9 cellular contexts compared by ENCODE assay signal in the genomic region with DNA sequence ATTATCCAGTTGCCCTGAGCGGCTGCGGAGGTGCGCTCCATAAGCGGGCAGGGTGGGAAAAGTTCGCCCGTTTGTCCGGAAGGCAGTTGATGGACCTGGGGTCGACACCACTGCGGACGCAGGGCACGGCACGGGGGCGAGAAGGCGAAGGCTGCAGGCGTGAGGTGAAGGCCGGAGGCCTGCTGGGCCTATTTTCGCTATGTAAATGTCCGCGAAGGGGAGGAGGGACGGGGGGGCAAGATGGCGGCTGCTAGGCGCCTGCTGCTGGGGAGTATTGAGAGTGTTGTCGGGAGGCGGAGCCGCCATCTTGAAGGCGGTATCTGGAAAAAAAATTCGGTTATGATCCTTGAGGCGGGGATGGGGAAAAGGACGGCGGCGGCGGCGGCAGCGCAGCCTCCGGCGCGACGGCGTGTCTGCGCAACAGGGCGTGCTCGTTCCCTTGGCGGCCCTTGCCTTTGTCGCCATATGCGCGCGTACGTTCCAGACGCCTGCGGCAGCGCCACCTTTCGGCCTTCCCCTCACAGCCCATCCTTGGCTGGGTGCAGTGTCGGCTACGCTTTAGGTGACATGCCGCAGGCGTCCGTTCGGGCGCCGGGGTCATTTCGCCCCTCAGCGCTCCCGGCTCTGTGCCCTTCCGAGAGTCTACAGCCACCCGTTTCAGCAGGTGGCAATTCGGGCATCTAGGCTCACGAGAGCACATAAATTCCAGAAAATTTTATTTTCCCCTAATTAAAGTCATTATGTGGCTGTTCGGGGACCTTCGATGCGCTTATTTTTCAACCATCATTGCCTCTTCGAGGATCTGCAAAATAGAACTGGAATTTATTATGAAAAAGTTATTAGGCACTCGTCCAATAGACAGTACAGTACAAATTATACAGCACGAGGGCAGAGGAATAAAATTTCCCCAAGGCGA. TPM values are rescaled to one million over a fixed set of nuclear protein-coding genes. Genes with fewer than 3 reads are reported as not detected.
A peak's percentile ranks its signal among the peaks of the same experiment; 100 is the strongest.
DNase-seq lines count a peak whose midpoint lies in the region; ATAC-seq and TF ChIP-seq lines count a peak whose summit lies in the region.
"Had no signal": no experiment of that assay in that cellular context is flagged by ENCODE, and none has a peak within 500 bp of the region (broad histone marks: within the 10 kb centered on the region; RNA-seq: fewer than 3 reads in every experiment).

No MANE protein-coding gene starts in this region.

- H3K4me3 ChIP-seq in HUES64 (ENCODE audit: low read length) (peak overlapping the region; percentile 74), gastroesophageal sphincter (peak overlapping the region; percentile 49 to 69)

- H3K27me3 Mint-ChIP-seq in chondrocyte (ENCODE audit: low read depth) = no peaks in the 10 kb centered on the region

- ATAC-seq in GM19025 (IDR thresholded peaks at IDR 0.05; ENCODE audit: low read depth, unreplicated experiment) (peak; percentile 72), gastroesophageal sphincter (no peak)

- H3K36me3 ChIP-seq in HUES64 (ENCODE audit: insufficient read depth, low read length) (no peaks in the 10 kb centered on the region; the same call in 1 of the 2 replicates), gastroesophageal sphincter (peaks cover 0 to 1% of the 10 kb centered on the region in 2 donors)

- H3K27ac ChIP-seq in HUES64 (ENCODE audit: low read depth, low read length) (peak overlapping the region; percentile 100), gastroesophageal sphincter (peak overlapping the region in 2 of 4 donors; percentile 91 to 96)

- H3K9me3 Mint-ChIP-seq in chondrocyte (ENCODE audit: low read depth) = no peaks in the 10 kb centered on the region

- H3K27me3 ChIP-seq in HUES64 (ENCODE audit: insufficient read depth, low read length) = no peaks in the 10 kb centered on the region
- H3K27me3 ChIP-seq in gastroesophageal sphincter = no peaks in the 10 kb centered on the region

- H3K4me1 Mint-ChIP-seq in chondrocyte (ENCODE audit: low read depth) = no peaks in the 10 kb centered on the region

- no peak overlapping the region for H3K27ac Mint-ChIP-seq in chondrocyte (ENCODE audit: unreplicated experiment)

- WGBS in HUES64 = under 1% methylated on average over 71 of the region's 74 CpGs
- 0% methylated on average over 20 of the region's 74 CpGs; no CpG with 5 or more reads in 1 of the 2 donors for WGBS in gastroesophageal sphincter (ENCODE audit: low coverage in 1 of 2), 2 donors

- no peak for TF ChIP-seq EP300 in gastroesophageal sphincter (IDR thresholded peaks at IDR 0.05)

- peak; percentile 57 to 78 for DNase-seq in activated CD4-positive, alpha-beta T cell treated with anti-CD3 and anti-CD28 coated beads, Interleukin-2, amount 50 U/mL, for 24 hours (ENCODE audit: low read depth in 1 of 2, low spot score in 1 of 2)
- peak; percentile 56 to 59 for DNase-seq in stimulated activated CD4-positive, alpha-beta T cell treated with anti-CD3 and anti-CD28 coated beads, Interleukin-1b, Interleukin-23, amount 100 ng/mL, for 1 hour (ENCODE audit: low read depth in 2 of 2)
- DNase-seq in HPDE6-E6E7 (ENCODE audit: extremely low spot score) = no peak
- no peak for DNase-seq in NCI-H1930 (lab: John Stamatoyannopoulos, UW)
- DNase-seq in chondrocyte (ENCODE audit: low spot score) = no peak

- no peaks in the 10 kb centered on the region for H3K36me3 Mint-ChIP-seq in chondrocyte (ENCODE audit: low read depth)

- TF ChIP-seq CTCF in gastroesophageal sphincter (IDR thresholded peaks at IDR 0.05) (peak in 3 of 4 experiments; percentile 44 to 74 (median 65)), chondrocyte (IDR thresholded peaks at IDR 0.05) (no peak)

- peak overlapping the region; percentile 99 for H3K9ac ChIP-seq in HUES64 (ENCODE audit: low read depth, low read length)

- H3K4me1 ChIP-seq in HUES64 (ENCODE audit: insufficient read depth, low read length) = peaks cover 13% of the 10 kb centered on the region
- H3K4me1 ChIP-seq in gastroesophageal sphincter = peaks cover 0 to 42% (median 0%) of the 10 kb centered on the region in 3 donors

- no peak overlapping the region for H3K4me3 Mint-ChIP-seq in chondrocyte (ENCODE audit: unreplicated experiment)

- TF ChIP-seq POLR2A in gastroesophageal sphincter (IDR thresholded peaks at IDR 0.05) = no peak

- H3K9me3 ChIP-seq in HUES64 (ENCODE audit: insufficient read depth, low read depth, low read length) (no peaks in the 10 kb centered on the region), gastroesophageal sphincter (no peaks in the 10 kb centered on the region)

RNA-seq across cellular contexts. Expression of a gene that starts 0.7 kb away (rescaled TPM):
- 5.5 TPM for polyA plus RNA-seq in HUES64 (2013, experiment 1 of 2)
- polyA plus RNA-seq in HUES64 (2013, experiment 2 of 2) = 6.1 TPM
- 10 to 100 TPM in 2 of 4 donors, not detected in 2; 19.8 to 29.0 TPM for total RNA-seq in gastroesophageal sphincter
- total RNA-seq in chondrocyte = not detected in 3 replicates
- total RNA-seq: SK-MEL-5 had no signal

Comparison
In these comparisons a context has a peak if more than half of its experiments do, and no peak if none do; other contexts are left out.
1. DNase-seq: peak in activated CD4-positive, alpha-beta T cell treated with anti-CD3 and anti-CD28 coated beads, Interleukin-2, amount 50 U/mL, for 24 hours (2 of 2) and stimulated activated CD4-positive, alpha-beta T cell treated with anti-CD3 and anti-CD28 coated beads, Interleukin-1b, Interleukin-23, amount 100 ng/mL, for 1 hour (2 of 2); none in HPDE6-E6E7 (single experiment), NCI-H1930 (0 of 2) and chondrocyte (single experiment).